ENCODE assay signal across 17 cellular contexts in genomic region chr6:7905416-7905815, GRCh38.
"Had no signal": no experiment of that assay in that cellular context is flagged by ENCODE, and none has a peak within 500 bp of the region (broad histone marks: within the 10 kb centered on the region; RNA-seq: fewer than 3 reads in every experiment).

No MANE protein-coding gene starts in this region.

- H3K36me3 ChIP-seq: neural progenitor cell had no signal

- H2AFZ ChIP-seq: neural progenitor cell had no signal

- ATAC-seq: body of pancreas, lower lobe of right lung had no signal

- H3K9ac ChIP-seq: neural progenitor cell had no signal

- H3K4me3 Mint-ChIP-seq: activated naive CD4-positive, alpha-beta T cell treated with anti-CD3 and anti-CD28 coated beads, Interleukin-2, amount 10 ng/mL, durations not matched to agents 7 days and 5 days; dendritic cell treated with granulocyte-macrophage colony-stimulating factor and Interleukin-4, amounts not matched to agents 40 ng/mL and 50 ng/mL, for 4 days; neural progenitor cell had no signal

- H3K9me3 ChIP-seq: body of pancreas, esophagus squamous epithelium, lower lobe of right lung, pancreas had no signal

- H3K27ac ChIP-seq: esophagus squamous epithelium, lower lobe of right lung, neural progenitor cell, pancreas, WERI-Rb-1 had no signal

- H3K27me3 ChIP-seq: body of pancreas, esophagus squamous epithelium, neural progenitor cell, pancreas had no signal

- H3K4me2 ChIP-seq: neural progenitor cell, smooth muscle cell had no signal

- H3K27ac Mint-ChIP-seq: activated naive CD4-positive, alpha-beta T cell treated with anti-CD3 and anti-CD28 coated beads, Interleukin-2, amount 10 ng/mL, durations not matched to agents 7 days and 5 days; activated T-helper 2 cell treated with anti-CD3 and anti-CD28 coated beads, Interferon-gamma antibody, Interleukin-2, Interleukin-4, amounts not matched to agents 10 μg/mL and 5 μg/mL and 100 μg/mL, durations not matched to agents 14 hours and 24 hours and 36 hours; dendritic cell treated with granulocyte-macrophage colony-stimulating factor and Interleukin-4, amounts not matched to agents 40 ng/mL and 50 ng/mL, for 4 days; neural progenitor cell had no signal

- DNase-seq: activated CD4-positive, alpha-beta T cell treated with anti-CD3 and anti-CD28 coated beads for 4 hours; activated naive CD4-positive, alpha-beta T cell treated with anti-CD3 and anti-CD28 coated beads, Interleukin-2, amount 10 ng/mL, durations not matched to agents 7 days and 5 days; amniotic stem cell; esophagus squamous epithelium; hippocampal formation; lower lobe of right lung; midbrain; stimulated activated naive CD4-positive, alpha-beta T cell; substantia nigra; trophoblast cell; WERI-Rb-1 had no signal

- H3K27me3 Mint-ChIP-seq: activated naive CD4-positive, alpha-beta T cell treated with anti-CD3 and anti-CD28 coated beads, Interleukin-2, amount 10 ng/mL, durations not matched to agents 7 days and 5 days; dendritic cell treated with granulocyte-macrophage colony-stimulating factor and Interleukin-4, amounts not matched to agents 40 ng/mL and 50 ng/mL, for 4 days had no signal

- H3K4me3 ChIP-seq: body of pancreas, esophagus squamous epithelium, lower lobe of right lung, neural progenitor cell, pancreas, smooth muscle cell had no signal
